20 cellular contexts compared by ENCODE assay signal in the genomic region with DNA sequence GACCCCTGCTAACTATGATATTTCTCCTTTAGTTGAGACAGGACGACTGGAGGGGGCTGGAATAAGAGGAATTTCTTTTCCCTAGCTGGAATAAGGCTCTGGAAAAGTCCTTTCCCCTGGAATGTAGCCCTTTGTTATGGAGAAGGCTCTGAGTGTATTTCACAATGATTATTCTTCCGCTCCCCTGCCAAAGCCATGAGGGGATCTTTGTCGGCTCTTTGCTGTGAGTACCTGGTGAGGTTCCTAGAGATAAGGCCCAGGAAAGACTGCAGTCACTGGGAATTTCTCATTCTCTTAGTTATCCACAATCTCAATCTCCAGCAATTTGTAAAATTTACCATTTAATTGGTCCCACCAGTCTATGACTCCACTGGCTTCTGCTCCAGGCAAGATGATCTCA.
"Had no signal": no experiment of that assay in that cellular context is flagged by ENCODE, and none has a peak within 500 bp of the region (broad histone marks: within the 10 kb centered on the region; RNA-seq: fewer than 3 reads in every experiment).

No MANE protein-coding gene starts in this region.

- H3K36me3 ChIP-seq: Peyer's patch, SJSA1 had no signal

- H3K9me3 ChIP-seq: SJSA1 had no signal

- H3K27me3 ChIP-seq: Peyer's patch, SJSA1 had no signal

- H3K27ac ChIP-seq: Peyer's patch, SJSA1 had no signal

- H3K4me3 ChIP-seq: Peyer's patch, SJSA1 had no signal

- ATAC-seq: activated CD8-positive, alpha-beta memory T cell treated with anti-CD3 and anti-CD28 coated beads, Interleukin-2, amount 10 ng/mL, durations not matched to agents 7 days and 5 days had no signal

- H3K4me1 ChIP-seq: Peyer's patch, SJSA1 had no signal

- DNase-seq: activated CD4-positive, alpha-beta T cell treated with anti-CD3 and anti-CD28 coated beads, Interleukin-2, amount 10 ng/mL, durations not matched to agents 24 days and 14 days; activated CD4-positive, alpha-beta T cell treated with anti-CD3 and anti-CD28 coated beads, Interleukin-2, amount 50 U/mL, for 48 hours; activated CD4-positive, CD25-positive, alpha-beta regulatory T cell treated with anti-CD3 and anti-CD28 coated beads, Interleukin-2, amount 50 U/mL, for 72 hours; activated CD8-positive, alpha-beta memory T cell treated with anti-CD3 and anti-CD28 coated beads, Interleukin-2, amount 10 ng/mL, durations not matched to agents 7 days and 5 days; activated effector memory CD4-positive, alpha-beta T cell treated with Interleukin-2 at 50 U/mL for 16 hours; activated naive CD4-positive, alpha-beta T cell; activated T-cell treated with anti-CD3 and anti-CD28 coated beads, Interleukin-2, amount 50 U/mL, for 24 hours; aorta; Karpas-422; MM.1S; NCI-H1105; NCI-H1436 treated with DMSO at 0.1 percent for 48 hours; NCI-H187; NCI-H2081; NCI-H510A treated with DMSO at 0.1 percent for 48 hours; NCI-H69; NK-92 treated with Interleukin-12 subunit alpha and Interleukin-12 subunit beta, amount 100 ng/mL, for 24 hours; Peyer's patch; SHP77 had no signal
